ENCODE assay signal across 8 cellular contexts in the genomic region with DNA sequence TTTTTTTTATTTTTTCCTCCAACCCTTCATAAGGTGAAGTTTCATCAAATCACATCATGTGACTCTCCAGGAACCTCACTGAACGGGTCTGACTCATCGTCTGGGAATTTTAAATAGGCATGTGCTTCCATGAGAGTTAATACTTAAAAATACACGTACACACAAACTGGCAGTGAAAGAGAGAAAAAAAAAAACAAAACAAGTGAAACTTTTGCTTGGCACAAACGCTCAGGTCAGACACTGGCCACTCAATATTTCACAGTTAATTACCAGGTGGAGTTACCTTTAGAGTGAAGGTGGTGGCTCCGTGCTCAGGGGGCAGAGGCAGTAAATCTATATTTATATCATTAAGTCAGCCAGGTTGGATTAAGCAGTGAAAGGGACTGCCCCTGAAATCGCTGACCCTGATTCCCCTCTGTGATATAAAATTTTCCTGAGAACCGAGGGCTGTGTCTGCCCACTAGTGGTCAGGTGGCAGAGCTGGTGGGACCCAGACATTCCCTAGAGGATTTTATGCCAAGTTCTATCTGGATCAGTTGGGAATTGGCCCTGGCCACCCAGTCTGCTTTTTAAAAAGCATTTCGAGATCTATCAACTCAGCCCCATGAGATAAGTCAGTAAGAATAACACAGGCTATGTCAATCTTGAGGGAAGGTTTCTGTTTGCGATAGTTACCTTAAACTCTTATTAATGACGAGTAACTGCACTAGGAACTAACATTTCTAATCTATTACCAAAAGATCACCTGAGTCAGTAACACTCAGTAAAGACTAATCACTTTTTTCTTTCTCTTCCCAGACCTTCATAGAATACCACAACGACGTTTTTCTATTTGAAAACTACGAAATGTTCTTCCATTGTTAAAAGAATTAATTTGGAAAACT.
DNase-seq lines count a peak whose midpoint lies in the region; ATAC-seq and TF ChIP-seq lines count a peak whose summit lies in the region.

No MANE protein-coding gene starts in this region.

- DNase-seq in NCI-H2227 (lab: John Stamatoyannopoulos, UW; ENCODE audit: unreplicated experiment) = peak; percentile 64
- DNase-seq in brain pericyte (ENCODE audit: low read depth, low spot score) = peak; percentile 69
- DNase-seq in kidney tubule cell (ENCODE audit: low spot score) = peak; percentile 99
- DNase-seq in uterus = peak in 1 of 2 donors; percentile 39
- DNase-seq in stimulated activated CD4-positive, alpha-beta T cell treated with anti-CD3 and anti-CD28 coated beads, Interleukin-1b, Interleukin-23, amount 100 ng/mL, for 48 hours = no peak

- no peaks in the 10 kb centered on the region for H3K36me3 ChIP-seq in uterus

- H3K4me1 ChIP-seq in uterus = no peaks in the 10 kb centered on the region

- no peaks in the 10 kb centered on the region for H3K9me3 ChIP-seq in uterus

- H3K27ac ChIP-seq in uterus = peak overlapping the region; percentile 62 to 73

- peak; percentile 44 for TF ChIP-seq CTCF in GM12872 (IDR thresholded peaks at IDR 0.05; ENCODE audit: insufficient read depth, low read depth, low read length)
- peak; percentile 17 to 49 (median 28) for TF ChIP-seq CTCF in uterus (IDR thresholded peaks at IDR 0.05)

- ATAC-seq in GM18502 (IDR thresholded peaks at IDR 0.05; ENCODE audit: poor library complexity, unreplicated experiment) (no peak), GM18520 (IDR thresholded peaks at IDR 0.05; ENCODE audit: unreplicated experiment) (no peak)

- intact Hi-C loops in uterus (cut with DNase I; ENCODE audit: low total_unique reads) = no loop called here

- H3K4me3 ChIP-seq in uterus = no peak overlapping the region

- TF ChIP-seq POLR2A in uterus (IDR thresholded peaks at IDR 0.05) = no peak

- no peaks in the 10 kb centered on the region for H3K27me3 ChIP-seq in uterus
